21 cellular contexts compared by ENCODE assay signal in genomic region chr5:168057905-168058304, GRCh38.
"Had no signal": no experiment of that assay in that cellular context is flagged by ENCODE, and none has a peak within 500 bp of the region (broad histone marks: within the 10 kb centered on the region; RNA-seq: fewer than 3 reads in every experiment).

No MANE protein-coding gene starts in this region.

- ATAC-seq: activated CD4-positive, CD25-positive, alpha-beta regulatory T cell treated with anti-CD3 and anti-CD28 coated beads, Interleukin-2, amount 50 U/mL, for 24 hours; activated naive CD8-positive, alpha-beta T cell treated with anti-CD3 and anti-CD28 coated beads, Interleukin-2, amount 50 U/mL, for 24 hours; foreskin keratinocyte; left lobe of liver; mucosa of descending colon had no signal

- H3K4me1 ChIP-seq: foreskin keratinocyte, prostate gland, thyroid gland had no signal

- H3K36me3 ChIP-seq: prostate gland, right atrium auricular region, thyroid gland had no signal

- H3K9me3 ChIP-seq: prostate gland, right atrium auricular region, thyroid gland had no signal

- DNase-seq: activated CD4-positive, alpha-beta T cell treated with anti-CD3 and anti-CD28 coated beads, Interleukin-2, amount 50 U/mL, for 1 hour; activated CD8-positive, alpha-beta memory T cell treated with anti-CD3 and anti-CD28 coated beads, Interleukin-2, amount 50 U/mL, for 48 hours; activated effector memory CD4-positive, alpha-beta T cell treated with Interleukin-2 at 50 U/mL for 16 hours; activated naive CD4-positive, alpha-beta T cell treated with anti-CD3 and anti-CD28 coated beads, Interleukin-2, amount 10 ng/mL, durations not matched to agents 7 days and 5 days; activated naive CD8-positive, alpha-beta T cell treated with anti-CD3 and anti-CD28 coated beads, Interleukin-2, amount 50 U/mL, for 24 hours; activated T-cell treated with anti-CD3 and anti-CD28 coated beads, Interleukin-2, amount 50 U/mL, for 48 hours; anterior cingulate cortex; caudate nucleus; hippocampal formation; islet precursor cell; mucosa of descending colon; naive B cell; stimulated activated CD4-positive, alpha-beta T cell treated with anti-CD3 and anti-CD28 coated beads, Interleukin-2, amount 100 ng/mL, for 24 hours; stimulated activated naive CD4-positive, alpha-beta T cell treated with Interleukin-2 at 50 U/mL for 16 hours; thyroid gland had no signal

- H3K27me3 ChIP-seq: foreskin keratinocyte, right atrium auricular region, thyroid gland had no signal

- H3K27ac ChIP-seq: epithelial cell of prostate, foreskin keratinocyte, prostate gland, right atrium auricular region, thyroid gland had no signal

- H3K4me3 ChIP-seq: mucosa of descending colon, prostate gland, right atrium auricular region, thyroid gland had no signal
